Comparison of ENCODE assay signal across 13 cellular contexts in genomic region chr14:100146548-100147091, GRCh38. TPM values are rescaled to one million over a fixed set of nuclear protein-coding genes. Genes with fewer than 3 reads are reported as not detected.
DNase-seq lines count a peak whose midpoint lies in the region; ATAC-seq and TF ChIP-seq lines count a peak whose summit lies in the region.
"Had no signal": no experiment of that assay in that cellular context is flagged by ENCODE, and none has a peak within 500 bp of the region (broad histone marks: within the 10 kb centered on the region; RNA-seq: fewer than 3 reads in every experiment).

No MANE protein-coding gene starts in this region.

- no peaks in the 10 kb centered on the region; the same call in none of the 2 replicates for H3K36me3 ChIP-seq in Caco-2 (ENCODE audit: control insufficient read depth, insufficient read depth, low read length)
- no peaks in the 10 kb centered on the region for H3K36me3 ChIP-seq in H7 (replicated peaks; ENCODE audit: control insufficient read depth, insufficient read depth, low read length)

- H3K4me1 ChIP-seq in Caco-2 = peaks cover 25% of the 10 kb centered on the region

- H3K36me3 Mint-ChIP-seq in Caco-2 (ENCODE audit: insufficient read depth, unreplicated experiment) = no peaks in the 10 kb centered on the region
- H3K36me3 Mint-ChIP-seq in activated T-cell treated with anti-CD3 and anti-CD28 coated beads, Interleukin-2, amount 50 U/mL, for 24 hours (ENCODE audit: low read depth) = peaks cover 26% of the 10 kb centered on the region
- no peaks in the 10 kb centered on the region for H3K36me3 Mint-ChIP-seq in naive B cell

- H3K4me3 ChIP-seq in Caco-2 (ENCODE audit: low read depth, low read length) = no peak overlapping the region
- no peak overlapping the region for H3K4me3 ChIP-seq in H7 (ENCODE audit: insufficient read depth, low read depth, low read length)
- H3K4me3 ChIP-seq: SK-N-MC had no signal

- H3K27me3 Mint-ChIP-seq in Caco-2 (ENCODE audit: insufficient read depth, unreplicated experiment) (no peaks in the 10 kb centered on the region), naive B cell (no peaks in the 10 kb centered on the region)
- no peaks in the 10 kb centered on the region for H3K27me3 Mint-ChIP-seq in activated T-cell treated with anti-CD3 and anti-CD28 coated beads, Interleukin-2, amount 50 U/mL, for 24 hours

- H3K27ac Mint-ChIP-seq in Caco-2 (ENCODE audit: unreplicated experiment) = peak overlapping the region; percentile 79
- peak overlapping the region; percentile 68 for H3K27ac Mint-ChIP-seq in activated T-cell treated with anti-CD3 and anti-CD28 coated beads, Interleukin-2, amount 50 U/mL, for 24 hours
- peak overlapping the region in 2 of 6 donors; percentile 43 to 65 for H3K27ac Mint-ChIP-seq in naive B cell

- CTCF ChIA-PET in Caco-2 (lab: Charles Lee) = interaction anchor here (1.1 kb wide), 1 partner anchor 16 kb away, joined by 3 read pairs; no protein-coding TSS in a partner anchor

- H3K27me3 ChIP-seq in Caco-2 (replicated peaks; ENCODE audit: control insufficient read depth, insufficient read depth, low read length) (no peaks in the 10 kb centered on the region), H7 (ENCODE audit: control insufficient read depth, insufficient read depth, low read length) (no peaks in the 10 kb centered on the region)

- no peaks in the 10 kb centered on the region for H3K9me3 ChIP-seq in Caco-2
- H3K9me3 ChIP-seq: heart right ventricle had no signal

- no peak for DNase-seq in Caco-2
- peak; percentile 59 for DNase-seq in H7
- DNase-seq in activated T-cell treated with anti-CD3 and anti-CD28 coated beads, Interleukin-2, amount 50 U/mL, for 24 hours = peak; percentile 50
- no peak for DNase-seq in naive B cell
- no peak for DNase-seq in NCI-H1930 (lab: John Stamatoyannopoulos, UW)
- DNase-seq: dermis blood vessel endothelial cell, heart right ventricle, midbrain had no signal

- intact Hi-C loops in Caco-2 (cut with micrococcal nuclease; ENCODE audit: unreplicated experiment) = no loop called here

- H3K9me3 Mint-ChIP-seq in Caco-2 (ENCODE audit: unreplicated experiment) (no peaks in the 10 kb centered on the region), naive B cell (peaks cover 0 to 3% (median 0%) of the 10 kb centered on the region in 7 donors)
- no peaks in the 10 kb centered on the region for H3K9me3 Mint-ChIP-seq in activated T-cell treated with anti-CD3 and anti-CD28 coated beads, Interleukin-2, amount 50 U/mL, for 24 hours

- no peak overlapping the region for H3K4me3 Mint-ChIP-seq in Caco-2 (ENCODE audit: unreplicated experiment)
- H3K4me3 Mint-ChIP-seq in activated T-cell treated with anti-CD3 and anti-CD28 coated beads, Interleukin-2, amount 50 U/mL, for 24 hours = no peak overlapping the region
- peak overlapping the region in 3 of 8 donors; percentile 15 to 82 (median 58) for H3K4me3 Mint-ChIP-seq in naive B cell

- no peaks in the 10 kb centered on the region for H3K4me1 Mint-ChIP-seq in Caco-2 (ENCODE audit: low read depth, unreplicated experiment)
- peaks cover 26% of the 10 kb centered on the region for H3K4me1 Mint-ChIP-seq in activated T-cell treated with anti-CD3 and anti-CD28 coated beads, Interleukin-2, amount 50 U/mL, for 24 hours (ENCODE audit: low read depth)
- peaks cover 19 to 39% (median 25%) of the 10 kb centered on the region in 3 donors for H3K4me1 Mint-ChIP-seq in naive B cell

- no TSS peak for BruUV-seq in Caco-2 (replicated peaks; lab: Mats Ljungman, UMichigan)

- ATAC-seq in naive B cell (ENCODE audit: low read depth in 2 of 2) (peak; percentile 18 to 26), GM18870 (IDR thresholded peaks at IDR 0.05; ENCODE audit: unreplicated experiment) (no peak), GM21737 (IDR thresholded peaks at IDR 0.05; ENCODE audit: unreplicated experiment) (no peak), HG03378 (IDR thresholded peaks at IDR 0.05; ENCODE audit: unreplicated experiment) (no peak)
- ATAC-seq: heart right ventricle had no signal

- TF ChIP-seq CTCF in Caco-2 (IDR thresholded peaks at IDR 0.05; ENCODE audit: insufficient read depth in 1 of 2, low read depth in 1 of 2, low read length in 1 of 2, severe bottlenecking in 1 of 2, unreplicated experiment in 1 of 2) = no peak

- POLR2A ChIA-PET in Caco-2 (lab: Charles Lee) = interaction anchor here (0.7 kb wide), 1 partner anchor 10 kb away, joined by 3 read pairs; no protein-coding TSS in a partner anchor

RNA-seq across cellular contexts. Expression of gene DEGS2, which starts 12.8 kb away (rescaled TPM):
- 3.8 and 5.1 TPM in 2 replicates for total RNA-seq in Caco-2 (2022)
- not detected in 2 replicates for total RNA-seq in H7 (2014; rRNA removed; shearing (Covaris generic))
- 1 to 10 TPM in 3 of 6 donors, under 1 TPM in 3; 0.29 to 3.6 (median 0.96) TPM for polyA plus RNA-seq in naive B cell (ENCODE audit: low read depth in 6 of 6)
- total RNA-seq: HT1080 had no signal

Comparison
In these comparisons a context has a peak if more than half of its experiments do, and no peak if none do; other contexts are left out.
1. DNase-seq: peak in H7 (single experiment) and activated T-cell treated with anti-CD3 and anti-CD28 coated beads, Interleukin-2, amount 50 U/mL, for 24 hours (single experiment); none in Caco-2 (0 of 2), naive B cell (single experiment) and NCI-H1930 (0 of 2).
2. ATAC-seq: peak in naive B cell (2 of 2); none in GM18870 (single experiment), GM21737 (single experiment) and HG03378 (single experiment).